In the genomic region with DNA sequence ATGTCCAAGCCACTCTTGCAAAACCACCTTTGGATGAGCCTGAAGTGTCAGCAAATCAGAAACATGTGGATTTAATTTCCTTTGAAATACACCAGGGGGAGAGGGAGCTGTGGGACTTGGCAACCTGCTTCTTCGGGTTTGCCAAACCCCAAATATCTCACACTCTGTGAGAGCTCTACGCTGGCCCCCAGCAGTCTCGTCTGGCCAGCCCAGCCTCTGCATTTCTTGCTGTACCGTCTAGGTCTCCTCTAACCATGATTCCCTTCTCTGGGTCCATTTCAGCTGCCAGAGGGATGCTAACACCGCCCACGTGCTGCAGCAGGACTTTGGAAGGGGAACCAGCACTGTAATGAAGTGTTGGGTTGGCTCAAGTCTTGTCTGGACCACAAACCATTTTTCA, we compare ENCODE assay signal across 20 cellular contexts.
A peak's percentile ranks its signal among the peaks of the same experiment; 100 is the strongest.
DNase-seq lines count a peak whose midpoint lies in the region; ATAC-seq, FAIRE-seq and TF ChIP-seq lines count a peak whose summit lies in the region.
"Had no signal": no experiment of that assay in that cellular context is flagged by ENCODE, and none has a peak within 500 bp of the region (broad histone marks: within the 10 kb centered on the region; RNA-seq: fewer than 3 reads in every experiment).

No MANE protein-coding gene starts in this region.

- H3K4me1 Mint-ChIP-seq in astrocyte (ENCODE audit: low read depth, unreplicated experiment) = peaks cover 5% of the 10 kb centered on the region

- H3K36me3 Mint-ChIP-seq in astrocyte (ENCODE audit: low read depth, unreplicated experiment) = peaks cover 10% of the 10 kb centered on the region

- DNase-seq in AG20443 (ENCODE audit: low spot score) (peak; percentile 85), astrocyte (ENCODE audit: low read depth) (peak; percentile 81), left cardiac atrium (no peak), psoas muscle (peak; percentile 70 to 83), D721Med (ENCODE audit: insufficient read length, low spot score) (no peak)
- DNase-seq in activated CD4-positive, alpha-beta T cell treated with anti-CD3 and anti-CD28 coated beads, Interleukin-2, amount 50 U/mL, for 48 hours = no peak
- DNase-seq: central memory CD4-positive, alpha-beta T cell; erythroblast; immature natural killer cell; Karpas-422; mammary epithelial cell; naive thymus-derived CD4-positive, alpha-beta T cell; NCI-H1092; NCI-H2081; NCI-H524 treated with DMSO at 0.1 percent for 48 hours; posterior cingulate gyrus; stimulated activated CD4-positive, alpha-beta T cell treated with anti-CD3 and anti-CD28 coated beads, Interleukin-4, amount 100 ng/mL, for 4 hours had no signal

- TF ChIP-seq CTCF in astrocyte (IDR thresholded peaks at IDR 0.05; ENCODE audit: insufficient read depth, low read depth, low read length) (no peak), psoas muscle (IDR thresholded peaks at IDR 0.05) (no peak), D721Med (IDR thresholded peaks at IDR 0.05; ENCODE audit: insufficient read depth, missing control alignments) (no peak)

- H3K79me2 ChIP-seq in astrocyte (ENCODE audit: insufficient read depth, low read length) = no peaks in the 10 kb centered on the region

- WGBS in psoas muscle, 3 donors = 58 to 67% (median 65%) methylated on average over 6 of the region's 6 CpGs

- H3K36me3 ChIP-seq in astrocyte (ENCODE audit: insufficient read depth, low read length) = no peaks in the 10 kb centered on the region
- H3K36me3 ChIP-seq in psoas muscle (ENCODE audit: insufficient read depth in 1 of 2, low read depth in 1 of 2) = no peaks in the 10 kb centered on the region

- H3K4me1 ChIP-seq in astrocyte (ENCODE audit: insufficient read depth, low read length) (no peaks in the 10 kb centered on the region), psoas muscle (peaks cover 10% of the 10 kb centered on the region)

- H3K9me3 Mint-ChIP-seq in astrocyte (ENCODE audit: unreplicated experiment) = peaks cover 5% of the 10 kb centered on the region

- H3K27me3 ChIP-seq in astrocyte (ENCODE audit: insufficient read depth, low read length) (no peaks in the 10 kb centered on the region), psoas muscle (ENCODE audit: insufficient read depth in 3 of 3, low read length in 2 of 3) (no peaks in the 10 kb centered on the region)

- H3K4me3 Mint-ChIP-seq in astrocyte (ENCODE audit: unreplicated experiment) = no peak overlapping the region
- H3K4me3 Mint-ChIP-seq: activated CD4-positive, alpha-beta T cell treated with anti-CD3 and anti-CD28 coated beads, Interleukin-2, amount 10 ng/mL, durations not matched to agents 24 days and 14 days; immature natural killer cell; naive thymus-derived CD4-positive, alpha-beta T cell had no signal

- H3K4me2 ChIP-seq in astrocyte (ENCODE audit: low read length) = no peak overlapping the region

- FAIRE-seq in astrocyte (lab: Jason Lieb, UNC) (no peak), D721Med (lab: Jason Lieb, UNC) (no peak)

- H3K27me3 Mint-ChIP-seq in astrocyte (ENCODE audit: low read depth, unreplicated experiment) = no peaks in the 10 kb centered on the region
- H3K27me3 Mint-ChIP-seq: activated CD4-positive, alpha-beta T cell treated with anti-CD3 and anti-CD28 coated beads, Interleukin-2, amount 10 ng/mL, durations not matched to agents 24 days and 14 days; naive thymus-derived CD4-positive, alpha-beta T cell had no signal

- no peak overlapping the region for H3K4me3 ChIP-seq in astrocyte (ENCODE audit: insufficient read depth, low read depth, low read length)
- H3K4me3 ChIP-seq in psoas muscle = no peak overlapping the region

- peak; percentile 85 to 86 for ATAC-seq in left cardiac atrium
- ATAC-seq in psoas muscle = peak; percentile 55 to 68 (median 59)
- no peak for ATAC-seq in GM21529 (IDR thresholded peaks at IDR 0.05; ENCODE audit: unreplicated experiment)
- no peak for ATAC-seq in GM18502 (IDR thresholded peaks at IDR 0.05; ENCODE audit: poor library complexity, unreplicated experiment)
- ATAC-seq: naive thymus-derived CD4-positive, alpha-beta T cell had no signal

- intact Hi-C loops in left cardiac atrium (cut with DNase I) (no loop called here), psoas muscle (cut with DNase I) (no loop called here)

- no peak overlapping the region for H3K27ac Mint-ChIP-seq in astrocyte (ENCODE audit: unreplicated experiment)
- H3K27ac Mint-ChIP-seq: activated CD4-positive, alpha-beta T cell treated with anti-CD3 and anti-CD28 coated beads, Interleukin-2, amount 10 ng/mL, durations not matched to agents 24 days and 14 days; immature natural killer cell; naive thymus-derived CD4-positive, alpha-beta T cell had no signal

- H3K27ac ChIP-seq in astrocyte (ENCODE audit: low read depth, low read length) (no peak overlapping the region), psoas muscle (no peak overlapping the region)

- H2AFZ ChIP-seq in astrocyte (ENCODE audit: low read depth, low read length) = no peak overlapping the region

- H4K20me1 ChIP-seq in astrocyte (ENCODE audit: insufficient read depth, low read length) = no peaks in the 10 kb centered on the region

- H3K9ac ChIP-seq in astrocyte (ENCODE audit: low read length) = no peak overlapping the region

- H3K9me3 ChIP-seq in astrocyte (ENCODE audit: insufficient read depth, low read depth, low read length) = no peaks in the 10 kb centered on the region
- H3K9me3 ChIP-seq in psoas muscle = no peaks in the 10 kb centered on the region

Comparison
In these comparisons a context has a peak if more than half of its experiments do, and no peak if none do; other contexts are left out.
1. DNase-seq: peak in AG20443 (single experiment), astrocyte (single experiment) and psoas muscle (2 of 2); none in left cardiac atrium (single experiment), activated CD4-positive, alpha-beta T cell treated with anti-CD3 and anti-CD28 coated beads, Interleukin-2, amount 50 U/mL, for 48 hours (0 of 2) and D721Med (single experiment).
2. ATAC-seq: peak in left cardiac atrium (2 of 2) and psoas muscle (4 of 4); none in GM21529 (single experiment) and GM18502 (single experiment).